In the genomic region with DNA sequence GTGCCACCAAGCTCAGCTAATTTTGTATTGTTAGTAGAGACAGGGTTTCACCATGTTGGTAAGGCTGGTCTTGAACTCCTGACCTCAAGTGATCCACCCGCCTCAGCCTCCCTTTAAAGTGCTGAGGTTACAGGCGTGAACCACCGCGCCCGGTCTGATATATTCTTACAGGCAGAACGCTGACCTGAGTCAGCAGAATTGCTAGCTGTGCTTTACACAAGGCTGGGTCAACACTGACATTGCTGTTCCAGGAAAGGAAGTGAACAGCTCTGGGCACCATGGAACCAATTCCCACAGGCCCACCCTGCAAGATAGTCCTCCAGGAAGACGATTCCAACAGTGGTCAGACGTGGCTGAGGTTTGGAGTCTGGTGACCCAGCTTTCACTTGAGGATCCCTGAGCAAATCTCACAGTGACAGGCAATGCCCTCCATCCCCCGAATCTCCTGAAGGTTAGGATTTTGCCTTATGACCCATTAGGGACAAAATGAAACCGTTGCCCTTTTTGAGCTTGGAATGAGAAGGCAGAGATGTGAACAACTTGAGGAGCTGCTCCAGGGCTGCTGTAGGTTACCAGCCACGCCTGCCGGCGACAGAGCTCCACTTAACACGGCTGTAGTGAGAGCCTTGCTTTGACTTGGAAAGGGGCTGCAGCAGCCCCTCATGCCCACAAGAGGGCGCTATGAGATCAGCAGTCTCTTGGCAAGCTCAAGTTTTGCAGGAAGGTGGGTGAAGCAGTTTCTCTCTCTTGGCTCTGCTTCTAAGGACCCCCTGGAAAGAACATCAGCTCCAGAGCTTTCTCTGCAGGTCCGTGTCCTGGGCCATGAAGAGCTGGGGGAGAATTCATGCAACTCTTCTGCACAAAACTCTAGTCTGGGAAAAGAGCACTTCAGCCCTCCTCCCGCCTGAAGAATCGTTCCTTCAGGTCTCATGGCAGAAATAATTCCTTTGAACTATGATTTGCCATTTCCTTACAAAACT, we compare ENCODE assay signal across 8 cellular contexts.
DNase-seq lines count a peak whose midpoint lies in the region; ATAC-seq lines count a peak whose summit lies in the region.

No MANE protein-coding gene starts in this region.

- H3K4me1 ChIP-seq in HUES48 (ENCODE audit: control insufficient read depth, insufficient read depth, low read length) = peaks cover 8% of the 10 kb centered on the region; the same call in 1 of the 2 replicates

- H3K4me1 Mint-ChIP-seq in activated CD8-positive, alpha-beta memory T cell treated with anti-CD3 and anti-CD28 coated beads, Interleukin-2, amount 10 ng/mL, durations not matched to agents 7 days and 5 days = peaks cover 7% of the 10 kb centered on the region

- peak; percentile 86 for ATAC-seq in activated CD8-positive, alpha-beta memory T cell treated with anti-CD3 and anti-CD28 coated beads, Interleukin-2, amount 10 ng/mL, durations not matched to agents 7 days and 5 days

- no peak overlapping the region for H3K4me3 Mint-ChIP-seq in activated CD8-positive, alpha-beta memory T cell treated with anti-CD3 and anti-CD28 coated beads, Interleukin-2, amount 10 ng/mL, durations not matched to agents 7 days and 5 days

- H3K4me3 ChIP-seq in HUES48 (ENCODE audit: low read depth, low read length) = no peak overlapping the region

- H3K36me3 ChIP-seq in HUES48 (ENCODE audit: control insufficient read depth, insufficient read depth, low read length) = peaks cover 47% of the 10 kb centered on the region

- no peak overlapping the region for H3K9ac ChIP-seq in HUES48 (ENCODE audit: low read depth, low read length)

- DNase-seq in SIG-M5 treated with dmso at 0.1 percent for 504 hours (lab: John Stamatoyannopoulos, UW; ENCODE audit: unreplicated experiment) = peak; percentile 85
- DNase-seq in SIG-M5 (lab: John Stamatoyannopoulos, UW) = no peak
- DNase-seq in NOMO-1 treated with DMSO at 0.1 percent for 48 hours (lab: John Stamatoyannopoulos, UW; ENCODE audit: unreplicated experiment) = peak; percentile 86
- peak; percentile 77 for DNase-seq in activated CD8-positive, alpha-beta memory T cell treated with anti-CD3 and anti-CD28 coated beads, Interleukin-2, amount 10 ng/mL, durations not matched to agents 7 days and 5 days
- peak; percentile 61 for DNase-seq in epidermal melanocyte (ENCODE audit: insufficient read length, low spot score)
- peak; percentile 72 for DNase-seq in middle frontal gyrus (ENCODE audit: extremely low spot score, low spot score)
- peak; percentile 8 to 28 for DNase-seq in stimulated activated CD8-positive, alpha-beta memory T cell treated with anti-CD3 and anti-CD28 coated beads, Interleukin-2, amount 100 ng/mL, for 1 hour (ENCODE audit: low read depth in 2 of 2)

- H3K9me3 Mint-ChIP-seq in activated CD8-positive, alpha-beta memory T cell treated with anti-CD3 and anti-CD28 coated beads, Interleukin-2, amount 10 ng/mL, durations not matched to agents 7 days and 5 days (ENCODE audit: low read depth) = no peaks in the 10 kb centered on the region

- H3K27ac ChIP-seq in HUES48 (ENCODE audit: low read depth, low read length) = peak overlapping the region; percentile 57

- CTCF ChIA-PET in activated CD8-positive, alpha-beta memory T cell treated with anti-CD3 and anti-CD28 coated beads, Interleukin-2, amount 10 ng/mL, durations not matched to agents 7 days and 5 days (lab: Charles Lee) = interaction anchor here (0.5 to 2.9 kb wide), 41 partner anchors 8 to 559 kb away, joined by 3 to 36 read pairs (median 4); no protein-coding TSS in a partner anchor

- H3K9me3 ChIP-seq in HUES48 (ENCODE audit: control insufficient read depth, insufficient read depth, low read length) = no peaks in the 10 kb centered on the region

- no peaks in the 10 kb centered on the region for H3K27me3 ChIP-seq in HUES48 (ENCODE audit: control insufficient read depth, insufficient read depth, low read length)

- H3K27me3 Mint-ChIP-seq in activated CD8-positive, alpha-beta memory T cell treated with anti-CD3 and anti-CD28 coated beads, Interleukin-2, amount 10 ng/mL, durations not matched to agents 7 days and 5 days = peaks cover 31% of the 10 kb centered on the region

- no peaks in the 10 kb centered on the region for H3K36me3 Mint-ChIP-seq in activated CD8-positive, alpha-beta memory T cell treated with anti-CD3 and anti-CD28 coated beads, Interleukin-2, amount 10 ng/mL, durations not matched to agents 7 days and 5 days

- H3K27ac Mint-ChIP-seq in activated CD8-positive, alpha-beta memory T cell treated with anti-CD3 and anti-CD28 coated beads, Interleukin-2, amount 10 ng/mL, durations not matched to agents 7 days and 5 days = no peak overlapping the region
